ENCODE assay signal across 2 cellular contexts in the genomic region with DNA sequence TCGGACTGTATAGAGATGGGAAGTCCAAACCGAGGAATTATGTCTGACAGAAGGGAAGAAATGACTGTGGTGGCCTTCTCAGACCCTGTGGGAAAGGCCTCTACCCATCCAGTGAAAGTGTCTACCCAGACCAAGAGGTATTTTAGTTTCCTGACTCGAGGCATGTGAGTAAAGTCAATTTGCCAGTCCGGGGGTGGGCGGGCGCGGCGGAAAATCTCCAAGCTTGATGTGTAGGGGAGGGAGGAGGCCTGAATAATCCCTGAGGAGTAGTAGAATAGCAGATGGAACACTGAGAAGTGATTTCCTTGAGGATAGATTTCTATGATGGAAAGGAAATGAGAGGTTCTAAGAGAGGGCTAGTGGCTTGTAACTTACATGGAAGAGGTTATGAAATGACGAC. TPM values are rescaled to one million over a fixed set of nuclear protein-coding genes. Genes with fewer than 3 reads are reported as not detected.
"Had no signal": no experiment of that assay in that cellular context is flagged by ENCODE, and none has a peak within 500 bp of the region (broad histone marks: within the 10 kb centered on the region; RNA-seq: fewer than 3 reads in every experiment).

No MANE protein-coding gene starts in this region.

RNA-seq across cellular contexts. Expression of a gene that starts 15.5 kb away (rescaled TPM):
- total RNA-seq: G401, GM12878 had no signal
